28 cellular contexts compared by ENCODE assay signal in the genomic region with DNA sequence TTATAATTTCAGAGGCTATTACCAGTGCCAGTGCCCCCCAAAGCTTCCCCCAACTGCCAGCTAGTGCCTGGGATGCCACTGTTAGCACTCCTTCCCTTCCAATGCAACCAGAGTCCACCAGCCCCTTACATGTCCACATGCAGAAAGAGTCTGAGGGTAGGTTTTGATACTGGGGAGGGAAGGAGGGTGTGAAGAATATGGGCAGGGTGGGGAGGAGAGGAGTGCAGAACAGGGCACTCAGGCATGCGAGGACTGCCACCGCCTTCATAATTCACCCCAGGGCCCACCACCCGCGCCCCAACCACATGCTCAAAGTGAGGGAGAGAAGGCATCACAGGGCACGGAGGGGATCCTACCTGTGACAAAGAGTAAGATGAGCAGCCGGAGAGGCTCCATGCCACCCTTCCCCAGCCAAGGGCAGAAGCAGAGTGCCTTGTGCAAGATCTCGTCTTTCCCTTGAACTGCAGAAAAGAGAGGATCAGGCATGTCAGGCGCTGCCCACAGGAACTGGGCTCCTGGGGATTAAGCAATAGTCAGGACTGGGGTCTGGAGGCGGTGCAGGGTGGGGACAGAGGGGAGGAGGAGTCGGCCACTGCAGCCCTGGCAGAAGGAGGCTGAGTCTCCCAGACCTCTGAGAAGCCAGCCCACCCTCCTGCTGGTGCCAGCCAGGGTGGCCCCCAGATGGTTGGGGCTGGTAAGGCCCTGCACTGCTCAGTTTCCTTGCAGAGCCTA. TPM values are rescaled to one million over a fixed set of nuclear protein-coding genes. Genes with fewer than 3 reads are reported as not detected.
A peak's percentile ranks its signal among the peaks of the same experiment; 100 is the strongest.
DNase-seq lines count a peak whose midpoint lies in the region; ATAC-seq, FAIRE-seq and TF ChIP-seq lines count a peak whose summit lies in the region.
"Had no signal": no experiment of that assay in that cellular context is flagged by ENCODE, and none has a peak within 500 bp of the region (broad histone marks: within the 10 kb centered on the region; RNA-seq: fewer than 3 reads in every experiment).

Gene TREM2 (minus strand): TSS at position 430 of the 732 bp plus-strand sequence. CDS start 34 bp downstream, at position 396.

- DNase-seq in stimulated activated naive CD8-positive, alpha-beta T cell treated with anti-CD3 and anti-CD28 coated beads, Interleukin-15, amount 100 ng/mL, for 72 hours = no peak
- DNase-seq in stimulated activated naive CD8-positive, alpha-beta T cell treated with anti-CD3 and anti-CD28 coated beads, Interleukin-15, Interleukin-2, amounts not matched to agents 100 U/mL and 50 U/mL, for 24 hours = no peak
- DNase-seq in bronchial epithelial cell (ENCODE audit: low read depth) (peak; percentile 55), memory B cell (ENCODE audit: low spot score in 2 of 2) (no peak), NCI-H146 (lab: John Stamatoyannopoulos, UW) (no peak), RKO (ENCODE audit: low spot score) (no peak), coronary artery (ENCODE audit: low spot score) (no peak)
- DNase-seq in activated T-cell treated with anti-CD3 and anti-CD28 coated beads, Interleukin-2, amount 50 U/mL, for 72 hours = no peak
- DNase-seq: ACHN; activated B cell treated with CpG ODN at 0.5 μM for 24 hours; activated CD8-positive, alpha-beta T cell treated with anti-CD3 and anti-CD28 coated beads, Interleukin-2, amount 10 ng/mL, durations not matched to agents 7 days and 5 days; activated naive CD4-positive, alpha-beta T cell treated with anti-CD3 and anti-CD28 coated beads, Interleukin-2, amount 50 U/mL, for 16 hours; activated T-cell treated with anti-CD3 and anti-CD28 coated beads, Interleukin-2, amount 50 U/mL, for 48 hours; CD4-positive, alpha-beta T cell; DMS153; GF-D8; H9; NCI-H2029 treated with DMSO at 0.1 percent for 48 hours; NCI-H510A treated with DMSO at 0.1 percent for 48 hours; SHP77; spleen had no signal

- peak within 1 kb of the TSS; percentile 71 to 72 for H3K27ac Mint-ChIP-seq in stimulated activated naive CD8-positive, alpha-beta T cell treated with anti-CD3 and anti-CD28 coated beads, Interleukin-15, amount 100 ng/mL, for 72 hours
- H3K27ac Mint-ChIP-seq in memory B cell = peak within 1 kb of the TSS; percentile 7
- H3K27ac Mint-ChIP-seq in activated T-cell treated with anti-CD3 and anti-CD28 coated beads, Interleukin-2, amount 50 U/mL, for 72 hours = no peak within 1 kb of the TSS
- H3K27ac Mint-ChIP-seq: activated B cell treated with CpG ODN at 0.5 μM for 24 hours; activated CD8-positive, alpha-beta T cell treated with anti-CD3 and anti-CD28 coated beads, Interleukin-2, amount 10 ng/mL, durations not matched to agents 7 days and 5 days; CD4-positive, alpha-beta T cell; H9; mesothelial cell of epicardium had no signal

- peaks cover 5% of the 10 kb centered on the region for H3K4me1 Mint-ChIP-seq in stimulated activated naive CD8-positive, alpha-beta T cell treated with anti-CD3 and anti-CD28 coated beads, Interleukin-15, amount 100 ng/mL, for 72 hours
- peaks cover 4% of the 10 kb centered on the region for H3K4me1 Mint-ChIP-seq in memory B cell
- H3K4me1 Mint-ChIP-seq in activated T-cell treated with anti-CD3 and anti-CD28 coated beads, Interleukin-2, amount 50 U/mL, for 72 hours (ENCODE audit: low read depth) = no peaks in the 10 kb centered on the region
- H3K4me1 Mint-ChIP-seq: mesothelial cell of epicardium had no signal

- H3K4me3 Mint-ChIP-seq in stimulated activated naive CD8-positive, alpha-beta T cell treated with anti-CD3 and anti-CD28 coated beads, Interleukin-15, amount 100 ng/mL, for 72 hours = no peak within 1 kb of the TSS
- H3K4me3 Mint-ChIP-seq in memory B cell = no peak within 1 kb of the TSS
- H3K4me3 Mint-ChIP-seq in activated T-cell treated with anti-CD3 and anti-CD28 coated beads, Interleukin-2, amount 50 U/mL, for 72 hours = no peak within 1 kb of the TSS
- H3K4me3 Mint-ChIP-seq: activated B cell treated with CpG ODN at 0.5 μM for 24 hours; activated CD8-positive, alpha-beta T cell treated with anti-CD3 and anti-CD28 coated beads, Interleukin-2, amount 10 ng/mL, durations not matched to agents 7 days and 5 days; CD4-positive, alpha-beta T cell; H9; mesothelial cell of epicardium; nephron had no signal

- TF ChIP-seq CTCF in bronchial epithelial cell (IDR thresholded peaks at IDR 0.05; ENCODE audit: insufficient read depth, low read length, severe bottlenecking) = no peak
- TF ChIP-seq CTCF in coronary artery (IDR thresholded peaks at IDR 0.05) = no peak

- no peak for ATAC-seq in stimulated activated naive CD8-positive, alpha-beta T cell treated with anti-CD3 and anti-CD28 coated beads, Interleukin-15, amount 100 ng/mL, for 72 hours
- no peak for ATAC-seq in stimulated activated naive CD8-positive, alpha-beta T cell treated with anti-CD3 and anti-CD28 coated beads, Interleukin-15, Interleukin-2, amounts not matched to agents 100 U/mL and 50 U/mL, for 24 hours
- ATAC-seq in memory B cell (ENCODE audit: low read depth) = no peak
- ATAC-seq in activated T-cell treated with anti-CD3 and anti-CD28 coated beads, Interleukin-2, amount 50 U/mL, for 72 hours (replicated peaks in 1 of 2) = no peak
- ATAC-seq: activated CD8-positive, alpha-beta T cell treated with anti-CD3 and anti-CD28 coated beads, Interleukin-2, amount 10 ng/mL, durations not matched to agents 7 days and 5 days had no signal

- H3K36me3 Mint-ChIP-seq in memory B cell = peaks cover 2% of the 10 kb centered on the region
- H3K36me3 Mint-ChIP-seq in activated T-cell treated with anti-CD3 and anti-CD28 coated beads, Interleukin-2, amount 50 U/mL, for 72 hours (ENCODE audit: insufficient read depth in 2 of 2) = no peaks in the 10 kb centered on the region
- H3K36me3 Mint-ChIP-seq: mesothelial cell of epicardium had no signal

- no peaks in the 10 kb centered on the region for H3K36me3 ChIP-seq in bronchial epithelial cell (ENCODE audit: control insufficient read depth, insufficient read depth, low read length)
- H3K36me3 ChIP-seq: ascending aorta, spleen had no signal

- no peak for FAIRE-seq in bronchial epithelial cell (lab: Jason Lieb, UNC)
- FAIRE-seq: islet of Langerhans had no signal

- peaks cover 8% of the 10 kb centered on the region for H3K27me3 Mint-ChIP-seq in stimulated activated naive CD8-positive, alpha-beta T cell treated with anti-CD3 and anti-CD28 coated beads, Interleukin-15, amount 100 ng/mL, for 72 hours
- H3K27me3 Mint-ChIP-seq in memory B cell = peaks cover 28% of the 10 kb centered on the region
- H3K27me3 Mint-ChIP-seq in activated T-cell treated with anti-CD3 and anti-CD28 coated beads, Interleukin-2, amount 50 U/mL, for 72 hours (ENCODE audit: low read depth) = peaks cover 14% of the 10 kb centered on the region

- no peaks in the 10 kb centered on the region for H3K27me3 ChIP-seq in bronchial epithelial cell (ENCODE audit: control insufficient read depth, insufficient read depth, low read length)
- H3K27me3 ChIP-seq: ascending aorta had no signal

- H3K4me3 ChIP-seq in bronchial epithelial cell (ENCODE audit: low read depth, low read length) = peak within 1 kb of the TSS; percentile 20
- H3K4me3 ChIP-seq in coronary artery = no peak within 1 kb of the TSS
- H3K4me3 ChIP-seq: ascending aorta, spleen had no signal

- H3K27ac ChIP-seq in coronary artery = no peak within 1 kb of the TSS
- H3K27ac ChIP-seq: ascending aorta, spleen had no signal

- H3K9me3 Mint-ChIP-seq in stimulated activated naive CD8-positive, alpha-beta T cell treated with anti-CD3 and anti-CD28 coated beads, Interleukin-15, amount 100 ng/mL, for 72 hours = no peaks in the 10 kb centered on the region
- H3K9me3 Mint-ChIP-seq in memory B cell = no peaks in the 10 kb centered on the region
- H3K9me3 Mint-ChIP-seq in activated T-cell treated with anti-CD3 and anti-CD28 coated beads, Interleukin-2, amount 50 U/mL, for 72 hours = no peaks in the 10 kb centered on the region
- H3K9me3 Mint-ChIP-seq: activated B cell treated with CpG ODN at 0.5 μM for 24 hours; CD4-positive, alpha-beta T cell; H9; mesothelial cell of epicardium; nephron had no signal

RNA-seq across cellular contexts. Expression of gene TREM2, which starts in this region (rescaled TPM):
- total RNA-seq in bronchial epithelial cell = 0.53 and 1.9 TPM in 2 replicates
- total RNA-seq in activated T-cell treated with anti-CD3 and anti-CD28 coated beads, Interleukin-2, amount 50 U/mL, for 72 hours = not detected
- total RNA-seq: activated B cell treated with CpG ODN at 0.5 μM for 24 hours; activated CD8-positive, alpha-beta T cell treated with anti-CD3 and anti-CD28 coated beads, Interleukin-2, amount 10 ng/mL, durations not matched to agents 7 days and 5 days; CD4-positive, alpha-beta T cell; fibroblast of villous mesenchyme; mesothelial cell of epicardium; pulmonary artery endothelial cell; T-helper 1 cell treated with Interleukin-12 subunit alpha and Interleukin-12 subunit beta and Interleukin-4 antibody, amounts not matched to agents 30 ng/mL and 1 ng/mL, for 36 hours had no signal
